Comparison of ENCODE assay signal across 10 cellular contexts in the genomic region with DNA sequence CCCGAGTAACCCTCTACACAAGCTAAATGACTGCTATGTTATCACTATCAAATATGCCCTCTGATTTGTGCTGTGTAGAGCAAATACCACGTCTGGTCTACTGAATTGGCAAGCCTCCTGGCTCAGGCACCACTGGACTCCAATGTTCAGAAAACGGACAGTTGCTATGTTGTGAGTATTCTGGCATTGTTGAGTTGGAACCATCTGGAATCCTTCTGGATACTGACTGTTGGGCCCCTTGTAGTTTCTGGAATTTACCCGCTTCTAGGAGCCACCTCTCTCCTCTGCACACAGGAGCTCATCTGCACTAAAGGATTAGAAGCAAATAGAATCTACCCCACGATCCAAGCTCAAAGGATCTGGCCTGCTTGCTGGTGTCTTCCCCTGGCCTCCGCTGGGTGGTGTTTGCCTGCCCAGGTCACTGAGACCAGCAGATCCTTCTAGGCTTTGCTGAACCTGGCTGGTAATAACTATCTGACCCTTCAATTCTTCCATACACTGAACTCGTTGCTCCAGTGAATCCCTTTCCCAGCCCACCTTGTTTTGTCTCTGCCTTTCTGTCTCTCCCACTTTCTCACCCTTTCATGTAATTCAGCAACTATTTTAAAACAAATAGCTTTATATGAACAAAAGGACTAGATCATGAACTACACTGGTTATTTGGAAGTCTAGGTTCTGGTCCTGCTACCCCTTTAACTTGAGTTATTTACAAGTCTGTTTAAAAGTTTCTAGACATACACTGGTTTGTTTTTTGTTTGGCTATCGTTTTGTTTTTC. TPM values are rescaled to one million over a fixed set of nuclear protein-coding genes. Genes with fewer than 3 reads are reported as not detected.
DNase-seq lines count a peak whose midpoint lies in the region; ATAC-seq and TF ChIP-seq lines count a peak whose summit lies in the region.
"Had no signal": no experiment of that assay in that cellular context is flagged by ENCODE, and none has a peak within 500 bp of the region (broad histone marks: within the 10 kb centered on the region; RNA-seq: fewer than 3 reads in every experiment).

No MANE protein-coding gene starts in this region.

- H3K36me3 ChIP-seq in left ventricle myocardium inferior (no peaks in the 10 kb centered on the region), smooth muscle cell (ENCODE audit: low read depth) (no peaks in the 10 kb centered on the region), breast epithelium (no peaks in the 10 kb centered on the region)

- ATAC-seq in T-cell (replicated peaks in 1 of 4), result no peak
- no peak for ATAC-seq in HG03565 (IDR thresholded peaks at IDR 0.05; ENCODE audit: unreplicated experiment)

- H3K9me3 Mint-ChIP-seq in T-cell, result no peaks in the 10 kb centered on the region

- POLR2A ChIA-PET in GM10248 (lab: Yijun Ruan, JAX) (interaction anchor here (0.6 to 2.7 kb wide), 2 partner anchors 16 to 72 kb away, joined by 4 to 29 read pairs; no protein-coding TSS in a partner anchor), T-cell (lab: Charles Lee) (interaction anchor here (0.5 kb wide), 2 partner anchors 18 to 44 kb away, joined by 3 to 6 read pairs; no protein-coding TSS in a partner anchor)

- H3K4me1 ChIP-seq in left ventricle myocardium inferior, result peaks cover 39% of the 10 kb centered on the region
- H3K4me1 ChIP-seq in smooth muscle cell (ENCODE audit: low read depth), result peaks cover 11% of the 10 kb centered on the region
- peaks cover 0 to 3% of the 10 kb centered on the region in 2 donors for H3K4me1 ChIP-seq in breast epithelium

- intact Hi-C loops in left ventricle myocardium inferior (cut with micrococcal nuclease) (no loop called here), breast epithelium (cut with DNase I; ENCODE audit: low total_unique reads) (no loop called here)

- peak overlapping the region in 1 of 3 donors; percentile 75 for H3K4me3 Mint-ChIP-seq in T-cell

- H3K4me3 ChIP-seq in left ventricle myocardium inferior (peak overlapping the region; percentile 74), smooth muscle cell (peak overlapping the region; percentile 61), breast epithelium (no peak overlapping the region)

- peaks cover 5% of the 10 kb centered on the region for H3K79me2 ChIP-seq in smooth muscle cell (ENCODE audit: low read depth)

- no peak overlapping the region for H2AFZ ChIP-seq in smooth muscle cell (ENCODE audit: low read depth)

- no peak for TF ChIP-seq POLR2A in breast epithelium (IDR thresholded peaks at IDR 0.05)

- H3K9me3 ChIP-seq in left ventricle myocardium inferior (replicated peaks) (no peaks in the 10 kb centered on the region), smooth muscle cell (replicated peaks; ENCODE audit: low read depth) (no peaks in the 10 kb centered on the region), breast epithelium (no peaks in the 10 kb centered on the region)

- 57% methylated on average over 8 of the region's 8 CpGs for WGBS in smooth muscle cell (ENCODE audit: low lambda C conversion rate)

- H3F3A ChIP-seq in smooth muscle cell (ENCODE audit: low read depth), result peaks cover 13% of the 10 kb centered on the region

- CTCF ChIA-PET in GM10248 (lab: Yijun Ruan, JAX) (interaction anchor here (0.6 to 7.0 kb wide), 13 partner anchors 11 to 69 kb away, joined by 3 to 59 read pairs (median 4); no protein-coding TSS in a partner anchor), T-cell (lab: Charles Lee) (interaction anchor here in 1 of 2 donors (0.7 to 1.4 kb wide), 2 partner anchors 19 to 1294 kb away, joined by 3 to 7 read pairs; no protein-coding TSS in a partner anchor)

- peaks cover 15 to 40% of the 10 kb centered on the region in 2 donors for H3K27me3 Mint-ChIP-seq in T-cell

- DNase-seq in GM10248 (ENCODE audit: extremely low spot score) (no peak), OCI-M1 (lab: John Stamatoyannopoulos, UW) (peak; percentile 48), left ventricle myocardium inferior (no peak), smooth muscle cell (lab: John Stamatoyannopoulos, UW; ENCODE audit: unreplicated experiment) (no peak), T-cell (no peak), breast epithelium (ENCODE audit: low spot score in 2 of 2) (no peak)
- no peak for DNase-seq in activated effector memory CD4-positive, alpha-beta T cell treated with anti-CD3 and anti-CD28 coated beads, Interleukin-2, amount 50 U/mL, for 16 hours
- DNase-seq: activated naive CD4-positive, alpha-beta T cell treated with anti-CD3 and anti-CD28 coated beads, Interleukin-2, amount 50 U/mL, for 16 hours had no signal

- H3K27ac ChIP-seq in left ventricle myocardium inferior (replicated peaks) (peak overlapping the region; percentile 91), smooth muscle cell (ENCODE audit: low read depth) (peak overlapping the region; percentile 80), breast epithelium (peak overlapping the region in 1 of 2 donors; percentile 52)

- peaks cover 37% of the 10 kb centered on the region for H3K27me3 ChIP-seq in left ventricle myocardium inferior (ENCODE audit: low read depth)
- no peaks in the 10 kb centered on the region for H3K27me3 ChIP-seq in smooth muscle cell (ENCODE audit: low read depth)
- H3K27me3 ChIP-seq in breast epithelium, result no peaks in the 10 kb centered on the region

- H3K9ac ChIP-seq in smooth muscle cell (ENCODE audit: low read depth), result no peak overlapping the region

- TF ChIP-seq CTCF in GM10248 (IDR thresholded peaks at IDR 0.05; ENCODE audit: control extremely low read depth, extremely low read depth, low read depth, missing control alignments) (peak; percentile 15), left ventricle myocardium inferior (IDR thresholded peaks at IDR 0.05; ENCODE audit: borderline replicate concordance) (peak; percentile 22), smooth muscle cell (IDR thresholded peaks at IDR 0.05; ENCODE audit: borderline replicate concordance, insufficient read depth, poor library complexity, severe bottlenecking) (peak; percentile 8), breast epithelium (IDR thresholded peaks at IDR 0.05) (no peak)

- H3K4me2 ChIP-seq in smooth muscle cell, result peak overlapping the region; percentile 91

- H3K36me3 Mint-ChIP-seq in T-cell, result no peaks in the 10 kb centered on the region

- H3K4me1 Mint-ChIP-seq in T-cell, result peaks cover 28 to 35% (median 28%) of the 10 kb centered on the region in 3 donors

- H4K20me1 ChIP-seq in smooth muscle cell (ENCODE audit: low read depth), result no peaks in the 10 kb centered on the region

- no peak overlapping the region for H3K27ac Mint-ChIP-seq in T-cell

RNA-seq across cellular contexts. Expression of a gene that starts 2.1 kb away (rescaled TPM):
- total RNA-seq in left ventricle myocardium inferior (2.3 TPM), smooth muscle cell (4.5 and 7.1 TPM in 2 replicates), T-cell (under 1 TPM in 3 of 5 donors, not detected in 2; 0.38 to 0.72 (median 0.61) TPM), breast epithelium (1 to 10 TPM; 4.4 to 6.2 (median 5.9) TPM)
- polyA plus RNA-seq in smooth muscle cell, result 10.2 and 10.3 TPM in 2 replicates
- total RNA-seq: lung microvascular endothelial cell had no signal

RNA-seq across cellular contexts. Expression of a gene that starts 30.5 kb away (rescaled TPM):
- total RNA-seq in left ventricle myocardium inferior (0.36 TPM), smooth muscle cell (0.54 TPM in 1 of 2 replicates, not detected in the other), T-cell (under 1 TPM in 3 of 5 donors, not detected in 2; 0.13 to 0.22 (median 0.20) TPM), breast epithelium (1 to 10 TPM in 1 of 3 donors, under 1 TPM in 2; 0.80 to 1.0 (median 0.98) TPM)
- polyA plus RNA-seq in smooth muscle cell, result 2.2 and 2.6 TPM in 2 replicates
- total RNA-seq: lung microvascular endothelial cell had no signal

Comparison
In these comparisons a context has a peak if more than half of its experiments do, and no peak if none do; other contexts are left out.
1. CTCF ChIP-seq: peak in GM10248 (single experiment), left ventricle myocardium inferior (single experiment) and smooth muscle cell (single experiment); none in breast epithelium (0 of 3).
2. H3K4me3 ChIP-seq: peak in left ventricle myocardium inferior (single experiment) and smooth muscle cell (single experiment); none in breast epithelium (0 of 3).